13 cellular contexts compared by ENCODE assay signal in the genomic region with DNA sequence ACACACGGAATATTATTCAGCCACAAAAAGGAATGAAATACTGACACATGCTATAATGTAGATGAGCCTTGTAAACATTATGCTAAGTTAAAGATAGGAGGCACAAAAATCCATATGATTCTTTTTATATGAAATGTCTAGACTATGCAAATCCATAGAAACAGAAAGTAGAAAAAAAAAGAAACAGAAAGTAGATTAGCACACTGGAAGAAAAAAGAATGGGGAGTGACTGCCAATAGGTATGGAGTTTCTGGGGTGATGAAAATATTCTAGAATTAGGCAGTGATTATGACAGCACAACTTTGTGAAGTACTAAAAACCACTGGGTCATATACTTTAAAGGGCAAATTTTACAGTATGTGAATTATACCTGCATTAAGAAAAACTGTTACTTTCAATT. TPM values are rescaled to one million over a fixed set of nuclear protein-coding genes. Genes with fewer than 3 reads are reported as not detected.
DNase-seq lines count a peak whose midpoint lies in the region; ATAC-seq and TF ChIP-seq lines count a peak whose summit lies in the region.
"Had no signal": no experiment of that assay in that cellular context is flagged by ENCODE, and none has a peak within 500 bp of the region (broad histone marks: within the 10 kb centered on the region; RNA-seq: fewer than 3 reads in every experiment).

No MANE protein-coding gene starts in this region.

- intact Hi-C loops in activated CD4-positive, alpha-beta T cell treated with anti-CD3 and anti-CD28 coated beads for 36 hours (cut with DNase I, micrococcal nuclease): loop anchor here in 1 of 2 experiments (1.0 kb wide), 1 partner anchor 10 kb away; no protein-coding TSS in a partner anchor

- peak; percentile 68 for ATAC-seq in activated CD4-positive, alpha-beta T cell treated with anti-CD3 and anti-CD28 coated beads for 36 hours
- peak; percentile 79 for ATAC-seq in GM21528 (IDR thresholded peaks at IDR 0.05; ENCODE audit: low FRiP score, unreplicated experiment)
- ATAC-seq in HG03469 (IDR thresholded peaks at IDR 0.05; ENCODE audit: unreplicated experiment): peak; percentile 77
- ATAC-seq: K562, mucosa of descending colon had no signal

- H3K9me3 Mint-ChIP-seq in activated CD4-positive, alpha-beta T cell treated with anti-CD3 and anti-CD28 coated beads for 36 hours (ENCODE audit: low read depth): no peaks in the 10 kb centered on the region
- H3K9me3 Mint-ChIP-seq in immature natural killer cell (no peaks in the 10 kb centered on the region), HFFc6 (no peaks in the 10 kb centered on the region)

- H3K4me1 Mint-ChIP-seq in activated CD4-positive, alpha-beta T cell treated with anti-CD3 and anti-CD28 coated beads for 36 hours: peaks cover 63% of the 10 kb centered on the region
- peaks cover 68 to 80% of the 10 kb centered on the region in 2 donors for H3K4me1 Mint-ChIP-seq in immature natural killer cell
- peaks cover 32% of the 10 kb centered on the region for H3K4me1 Mint-ChIP-seq in HFFc6 (ENCODE audit: low read depth)

- H3K9me3 ChIP-seq in tibial nerve: peaks cover 0 to 4% (median 0%) of the 10 kb centered on the region in 4 donors
- H3K9me3 ChIP-seq: mucosa of descending colon had no signal

- DNase-seq in activated CD4-positive, alpha-beta T cell treated with anti-CD3 and anti-CD28 coated beads for 36 hours: no peak
- DNase-seq in activated CD4-positive, alpha-beta T cell treated with anti-CD3 and anti-CD28 coated beads for 1 hour: no peak
- peak; percentile 24 to 36 (median 32) for DNase-seq in immature natural killer cell
- no peak for DNase-seq in tibial nerve (ENCODE audit: low spot score in 2 of 2)
- DNase-seq in NCI-H187 treated with DMSO at 0.1 percent for 48 hours (lab: John Stamatoyannopoulos, UW): no peak
- no peak for DNase-seq in HFFc6
- DNase-seq: anterior cingulate cortex, DMS 273 treated with DMSO at 0.1 percent for 48 hours, mucosa of descending colon, NCI-H2029 treated with DMSO at 0.1 percent for 48 hours had no signal

- no peak for TF ChIP-seq POLR2A in tibial nerve (IDR thresholded peaks at IDR 0.05)

- H3K36me3 Mint-ChIP-seq in activated CD4-positive, alpha-beta T cell treated with anti-CD3 and anti-CD28 coated beads for 36 hours (ENCODE audit: low read depth): peaks cover 21% of the 10 kb centered on the region
- H3K36me3 Mint-ChIP-seq in immature natural killer cell (peaks cover 7 to 18% (median 18%) of the 10 kb centered on the region in 3 donors), HFFc6 (ENCODE audit: low read depth) (peaks cover 14% of the 10 kb centered on the region)

- no peaks in the 10 kb centered on the region for H3K27me3 ChIP-seq in tibial nerve

- TF ChIP-seq CTCF in tibial nerve (IDR thresholded peaks at IDR 0.05): no peak
- no peak for TF ChIP-seq CTCF in HFFc6 (IDR thresholded peaks at IDR 0.05)

- H3K27ac Mint-ChIP-seq in activated CD4-positive, alpha-beta T cell treated with anti-CD3 and anti-CD28 coated beads for 36 hours: peak overlapping the region; percentile 4
- peak overlapping the region; percentile 21 to 87 (median 53) for H3K27ac Mint-ChIP-seq in immature natural killer cell
- H3K27ac Mint-ChIP-seq in HFFc6: no peak overlapping the region

- TF ChIP-seq EP300 in tibial nerve (IDR thresholded peaks at IDR 0.05): no peak

- CTCF ChIA-PET in activated CD4-positive, alpha-beta T cell treated with anti-CD3 and anti-CD28 coated beads for 36 hours (lab: Charles Lee): no interaction called here

- H3K4me1 ChIP-seq in tibial nerve: peaks cover 0 to 28% (median 3%) of the 10 kb centered on the region in 4 donors

- no peak overlapping the region for H3K4me3 Mint-ChIP-seq in activated CD4-positive, alpha-beta T cell treated with anti-CD3 and anti-CD28 coated beads for 36 hours
- H3K4me3 Mint-ChIP-seq in immature natural killer cell (peak overlapping the region; percentile 5 to 47 (median 12)), HFFc6 (no peak overlapping the region)

- WGBS in tibial nerve, 2 donors: 93 to 100% methylated on average over 1 of the region's 1 CpG

- H3K27ac ChIP-seq in tibial nerve: no peak overlapping the region

- H3K27me3 Mint-ChIP-seq in activated CD4-positive, alpha-beta T cell treated with anti-CD3 and anti-CD28 coated beads for 36 hours: no peaks in the 10 kb centered on the region
- H3K27me3 Mint-ChIP-seq in immature natural killer cell (ENCODE audit: low read depth in 3 of 3) (peaks cover 0 to 5% (median 0%) of the 10 kb centered on the region in 3 donors), HFFc6 (ENCODE audit: insufficient read depth) (no peaks in the 10 kb centered on the region; the same call in 1 of the 2 replicates)

- peaks cover 0 to 23% (median 0%) of the 10 kb centered on the region in 3 donors for H3K36me3 ChIP-seq in tibial nerve

- H3K4me3 ChIP-seq in tibial nerve: no peak overlapping the region
- H3K4me3 ChIP-seq: K562, mucosa of descending colon had no signal

- POLR2A ChIA-PET in activated CD4-positive, alpha-beta T cell treated with anti-CD3 and anti-CD28 coated beads for 36 hours (lab: Charles Lee): no interaction called here

RNA-seq across cellular contexts. Expression of gene HERPUD2, which starts 13.3 kb away (rescaled TPM):
- 10 to 100 TPM; 22.1 to 26.7 TPM for total RNA-seq in activated CD4-positive, alpha-beta T cell treated with anti-CD3 and anti-CD28 coated beads for 36 hours
- polyA plus RNA-seq in immature natural killer cell: 100 to 1,000 TPM in 1 of 3 donors, 10 to 100 TPM in 2; 65.1 to 115 (median 91.4) TPM
- total RNA-seq in tibial nerve: 10 to 100 TPM; 25.3 to 44.1 (median 39.3) TPM
- total RNA-seq in HFFc6 (2021; fragmentation: NEBNext Ultra II Directional; extraction: Animal tissue kit (Norgen Biotek cat#: 25700)): 10 to 100 TPM; 21.2 to 26.5 (median 22.6) TPM

Comparison
In these comparisons a context has a peak if more than half of its experiments do, and no peak if none do; other contexts are left out.
1. DNase-seq: peak in immature natural killer cell (3 of 3); none in activated CD4-positive, alpha-beta T cell treated with anti-CD3 and anti-CD28 coated beads for 36 hours (single experiment), activated CD4-positive, alpha-beta T cell treated with anti-CD3 and anti-CD28 coated beads for 1 hour (single experiment), tibial nerve (0 of 2), NCI-H187 treated with DMSO at 0.1 percent for 48 hours (single experiment) and HFFc6 (single experiment).
2. H3K4me3 Mint-ChIP-seq: peak in immature natural killer cell (5 of 5); none in activated CD4-positive, alpha-beta T cell treated with anti-CD3 and anti-CD28 coated beads for 36 hours (single experiment) and HFFc6 (single experiment).
3. Peak in every context shown above with its lines, with median percentiles within 50 percentile points of each other: ATAC-seq.